In the genomic region with DNA sequence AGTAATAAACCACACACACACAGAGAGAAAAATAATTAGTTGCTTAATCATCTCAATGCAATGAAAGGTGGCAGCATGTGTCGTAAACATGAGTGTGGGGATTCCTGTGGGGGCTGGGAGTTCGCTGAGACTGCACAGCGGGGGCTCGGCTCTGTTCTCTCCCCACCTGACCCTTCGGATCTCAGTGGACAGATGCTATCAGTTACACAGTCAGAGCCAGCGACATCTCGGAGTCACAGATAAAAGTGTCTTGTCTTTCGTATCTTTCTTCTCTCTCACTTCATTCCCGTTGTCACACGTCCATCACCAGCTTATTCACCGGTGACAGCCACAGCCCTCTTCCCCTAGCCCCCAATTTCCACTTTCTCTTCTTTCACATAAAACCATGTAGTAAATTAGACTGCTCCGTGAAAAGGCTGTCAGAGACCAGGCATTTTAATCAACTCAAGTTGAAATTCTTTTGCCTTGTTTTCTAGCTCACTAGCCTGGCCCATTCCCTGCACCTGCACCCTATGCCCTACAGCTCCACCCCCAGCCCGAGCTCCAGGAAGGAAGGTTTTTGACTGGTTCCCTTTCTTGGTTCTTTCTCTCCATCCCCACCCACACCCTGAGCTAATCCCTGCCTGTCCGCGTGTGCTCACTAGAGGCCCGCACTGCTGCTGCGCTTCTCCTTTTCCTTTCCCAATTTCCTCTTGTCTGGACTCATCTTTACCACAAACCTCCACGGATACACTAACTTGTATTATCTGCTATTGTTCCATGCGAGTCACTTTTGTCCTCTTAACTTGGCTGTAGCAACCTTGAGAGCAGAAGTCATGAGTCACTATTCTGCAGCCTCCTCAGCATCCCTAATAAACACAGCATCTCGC, we compare ENCODE assay signal across 1 cellular context.
TF ChIP-seq lines count a peak whose summit lies in the region.

No MANE protein-coding gene starts in this region.

TF ChIP-seq in HepG2, 621 proteins besides CTCF, POLR2A, EP300 and RAD21 (continued from another document):
- TF ChIP-seq, protein P1, sequence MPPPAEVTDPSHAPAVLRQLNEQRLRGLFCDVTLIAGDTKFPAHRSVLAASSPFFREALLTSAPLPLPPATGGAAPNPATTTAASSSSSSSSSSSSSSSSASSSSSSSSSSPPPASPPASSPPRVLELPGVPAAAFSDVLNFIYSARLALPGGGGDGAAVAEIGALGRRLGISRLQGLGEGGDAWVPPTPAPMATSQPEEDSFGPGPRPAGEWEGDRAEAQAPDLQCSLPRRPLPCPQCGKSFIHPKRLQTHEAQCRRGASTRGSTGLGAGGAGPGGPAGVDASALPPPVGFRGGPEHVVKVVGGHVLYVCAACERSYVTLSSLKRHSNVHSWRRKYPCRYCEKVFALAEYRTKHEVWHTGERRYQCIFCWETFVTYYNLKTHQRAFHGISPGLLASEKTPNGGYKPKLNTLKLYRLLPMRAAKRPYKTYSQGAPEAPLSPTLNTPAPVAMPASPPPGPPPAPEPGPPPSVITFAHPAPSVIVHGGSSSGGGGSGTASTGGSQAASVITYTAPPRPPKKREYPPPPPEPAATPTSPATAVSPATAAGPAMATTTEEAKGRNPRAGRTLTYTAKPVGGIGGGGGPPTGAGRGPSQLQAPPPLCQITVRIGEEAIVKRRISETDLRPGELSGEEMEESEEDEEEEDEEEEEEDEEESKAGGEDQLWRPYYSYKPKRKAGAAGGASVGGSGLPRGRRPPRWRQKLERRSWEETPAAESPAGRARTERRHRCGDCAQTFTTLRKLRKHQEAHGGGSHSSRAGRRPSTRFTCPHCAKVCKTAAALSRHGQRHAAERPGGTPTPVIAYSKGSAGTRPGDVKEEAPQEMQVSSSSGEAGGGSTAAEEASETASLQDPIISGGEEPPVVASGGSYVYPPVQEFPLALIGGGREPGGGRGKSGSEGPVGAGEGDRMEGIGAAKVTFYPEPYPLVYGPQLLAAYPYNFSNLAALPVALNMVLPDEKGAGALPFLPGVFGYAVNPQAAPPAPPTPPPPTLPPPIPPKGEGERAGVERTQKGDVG (CRISPR knock-in tag; IDR thresholded peaks at IDR 0.05; ENCODE audit: borderline replicate concordance), result no peak
- no peak for TF ChIP-seq ZNF777 (CRISPR knock-in tag; IDR thresholded peaks at IDR 0.05)
TF ChIP-seq in HepG2: peak in this region for 0.
